ENCODE assay signal across 9 cellular contexts in the genomic region with DNA sequence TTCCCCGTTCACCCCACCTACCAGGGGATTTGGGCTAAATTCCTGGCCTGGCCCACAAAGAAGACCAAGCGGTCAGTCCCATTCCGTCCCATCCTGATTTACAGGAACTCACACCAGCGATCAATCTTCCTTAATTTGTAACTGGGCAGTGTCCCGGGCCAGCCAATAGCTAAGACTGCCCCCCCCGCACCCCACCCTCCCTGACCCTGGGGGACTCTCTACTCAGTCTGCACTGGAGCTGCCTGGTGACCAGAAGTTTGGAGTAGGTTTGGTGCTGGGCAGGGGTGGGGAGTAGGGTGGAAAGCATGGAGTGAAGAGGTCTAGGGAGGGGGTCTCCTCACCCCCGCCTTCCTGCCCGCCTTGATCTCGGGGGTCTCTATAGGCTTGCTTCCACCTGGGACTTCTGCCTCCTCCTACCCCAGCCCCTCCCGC. TPM values are rescaled to one million over a fixed set of nuclear protein-coding genes. Genes with fewer than 3 reads are reported as not detected.
DNase-seq lines count a peak whose midpoint lies in the region; ATAC-seq, FAIRE-seq and TF ChIP-seq lines count a peak whose summit lies in the region.
"Had no signal": no experiment of that assay in that cellular context is flagged by ENCODE, and none has a peak within 500 bp of the region (broad histone marks: within the 10 kb centered on the region; RNA-seq: fewer than 3 reads in every experiment).

A gene (plus strand): TSS at position 225 of the 432 bp plus-strand sequence. CDS start 586 bp downstream, outside the sequence.

- no peak within 1 kb of the TSS for H3K27ac Mint-ChIP-seq in activated naive CD8-positive, alpha-beta T cell treated with anti-CD3 and anti-CD28 coated beads, Interleukin-2, amount 10 ng/mL, durations not matched to agents 7 days and 5 days
- H3K27ac Mint-ChIP-seq in activated naive CD8-positive, alpha-beta T cell treated with anti-CD3 and anti-CD28 coated beads for 36 hours, result no peak within 1 kb of the TSS
- peak within 1 kb of the TSS; percentile 92 for H3K27ac Mint-ChIP-seq in neural crest cell (ENCODE audit: unreplicated experiment)

- no peaks in the 10 kb centered on the region for H3K36me3 ChIP-seq in aorta (ENCODE audit: control insufficient read depth in 1 of 2, insufficient read depth in 2 of 2, low read length in 1 of 2)

- FAIRE-seq in frontal cortex (lab: Jason Lieb, UNC), result no peak
- FAIRE-seq: A204.1 had no signal

- no peak for TF ChIP-seq CTCF in neural crest cell (conservative IDR thresholded peaks at IDR 0.05)

- intact Hi-C loops in aorta (cut with DNase I), result loop anchor here (5.0 kb wide), 2 partner anchors 40 to 45 kb away; no protein-coding TSS in a partner anchor

- H3K4me1 Mint-ChIP-seq in activated naive CD8-positive, alpha-beta T cell treated with anti-CD3 and anti-CD28 coated beads, Interleukin-2, amount 10 ng/mL, durations not matched to agents 7 days and 5 days, result peaks cover 2% of the 10 kb centered on the region
- H3K4me1 Mint-ChIP-seq in activated naive CD8-positive, alpha-beta T cell treated with anti-CD3 and anti-CD28 coated beads for 36 hours, result no peaks in the 10 kb centered on the region
- H3K4me1 Mint-ChIP-seq in neural crest cell, result peaks cover 48% of the 10 kb centered on the region

- peak within 1 kb of the TSS; percentile 55 to 83 for H3K4me3 ChIP-seq in aorta (ENCODE audit: low read length in 2 of 2)

- no peaks in the 10 kb centered on the region for H3K9me3 Mint-ChIP-seq in activated naive CD8-positive, alpha-beta T cell treated with anti-CD3 and anti-CD28 coated beads, Interleukin-2, amount 10 ng/mL, durations not matched to agents 7 days and 5 days
- no peaks in the 10 kb centered on the region for H3K9me3 Mint-ChIP-seq in activated naive CD8-positive, alpha-beta T cell treated with anti-CD3 and anti-CD28 coated beads for 36 hours
- no peaks in the 10 kb centered on the region for H3K9me3 Mint-ChIP-seq in neural crest cell

- peak within 1 kb of the TSS; percentile 12 for H3K4me3 Mint-ChIP-seq in activated naive CD8-positive, alpha-beta T cell treated with anti-CD3 and anti-CD28 coated beads, Interleukin-2, amount 10 ng/mL, durations not matched to agents 7 days and 5 days
- no peak within 1 kb of the TSS for H3K4me3 Mint-ChIP-seq in activated naive CD8-positive, alpha-beta T cell treated with anti-CD3 and anti-CD28 coated beads for 36 hours
- peak within 1 kb of the TSS; percentile 82 for H3K4me3 Mint-ChIP-seq in neural crest cell

- no peaks in the 10 kb centered on the region for H3K27me3 ChIP-seq in aorta (ENCODE audit: control insufficient read depth in 1 of 2, insufficient read depth in 2 of 2, low read length in 1 of 2)

- POLR2A ChIA-PET in activated naive CD8-positive, alpha-beta T cell treated with anti-CD3 and anti-CD28 coated beads, Interleukin-2, amount 10 ng/mL, durations not matched to agents 7 days and 5 days (lab: Charles Lee), result no interaction called here

- 2 to 3% methylated on average over 10 of the region's 10 CpGs for WGBS in aorta, 2 donors

- no peaks in the 10 kb centered on the region for H3K9me3 ChIP-seq in aorta (ENCODE audit: control insufficient read depth, low read length)

- peaks cover 0 to 4% of the 10 kb centered on the region in 2 donors for H3K4me1 ChIP-seq in aorta (ENCODE audit: control insufficient read depth in 1 of 2, insufficient read depth in 2 of 2, low read length in 2 of 2)

- no peak for DNase-seq in activated naive CD8-positive, alpha-beta T cell treated with anti-CD3 and anti-CD28 coated beads, Interleukin-2, amount 10 ng/mL, durations not matched to agents 7 days and 5 days
- DNase-seq in activated naive CD8-positive, alpha-beta T cell treated with anti-CD3 and anti-CD28 coated beads for 36 hours, result no peak
- DNase-seq in frontal cortex (ENCODE audit: low spot score in 2 of 2) (peak; percentile 28 to 47), neural crest cell (ENCODE audit: low read depth, low spot score) (peak; percentile 14), aorta (peak; percentile 83 to 89), Kasumi-1 (lab: John Stamatoyannopoulos, UW) (no peak)

- no peaks in the 10 kb centered on the region for H3K36me3 Mint-ChIP-seq in activated naive CD8-positive, alpha-beta T cell treated with anti-CD3 and anti-CD28 coated beads, Interleukin-2, amount 10 ng/mL, durations not matched to agents 7 days and 5 days
- no peaks in the 10 kb centered on the region for H3K36me3 Mint-ChIP-seq in activated naive CD8-positive, alpha-beta T cell treated with anti-CD3 and anti-CD28 coated beads for 36 hours
- no peaks in the 10 kb centered on the region for H3K36me3 Mint-ChIP-seq in neural crest cell (ENCODE audit: low read depth)

- H3K27me3 Mint-ChIP-seq in activated naive CD8-positive, alpha-beta T cell treated with anti-CD3 and anti-CD28 coated beads, Interleukin-2, amount 10 ng/mL, durations not matched to agents 7 days and 5 days, result peaks cover 53% of the 10 kb centered on the region
- peaks cover 33% of the 10 kb centered on the region for H3K27me3 Mint-ChIP-seq in activated naive CD8-positive, alpha-beta T cell treated with anti-CD3 and anti-CD28 coated beads for 36 hours
- H3K27me3 Mint-ChIP-seq in neural crest cell (ENCODE audit: low read depth), result no peaks in the 10 kb centered on the region

- H3K27ac ChIP-seq in aorta (ENCODE audit: low read depth in 1 of 2, low read length in 2 of 2), result peak within 1 kb of the TSS; percentile 72 to 99

- ATAC-seq in activated naive CD8-positive, alpha-beta T cell treated with anti-CD3 and anti-CD28 coated beads, Interleukin-2, amount 10 ng/mL, durations not matched to agents 7 days and 5 days (ENCODE audit: low read depth), result no peak
- ATAC-seq in aorta (ENCODE audit: low FRiP score) (peak; percentile 89), GM18909 (IDR thresholded peaks at IDR 0.05; ENCODE audit: poor library complexity, unreplicated experiment) (no peak), HG03432 (IDR thresholded peaks at IDR 0.05; ENCODE audit: unreplicated experiment) (no peak)

RNA-seq across cellular contexts. Expression of the gene that starts here (rescaled TPM):
- under 1 TPM; 0.45 to 0.61 TPM for total RNA-seq in activated naive CD8-positive, alpha-beta T cell treated with anti-CD3 and anti-CD28 coated beads, Interleukin-2, amount 10 ng/mL, durations not matched to agents 7 days and 5 days
- total RNA-seq in activated naive CD8-positive, alpha-beta T cell treated with anti-CD3 and anti-CD28 coated beads for 36 hours, result under 1 TPM; 0.41 to 0.68 TPM
- total RNA-seq in frontal cortex, result 7.3 TPM
- total RNA-seq in neural crest cell, result 28.0 and 31.7 TPM in 2 replicates
- 1,000 to 10,000 TPM in 1 of 2 donors, 100 to 1,000 TPM in 1; 723 to 1,015 TPM for total RNA-seq in aorta
- 100 to 1,000 TPM; 473 to 867 TPM for polyA plus RNA-seq in aorta

Comparison
In these comparisons a context has a peak if more than half of its experiments do, and no peak if none do; other contexts are left out.
1. RNA of the gene that starts here (total RNA-seq): 723 to 1,015 TPM in aorta; 28.0 to 31.7 TPM in neural crest cell, 7.3 TPM in frontal cortex (single experiment), 0.41 to 0.68 TPM in activated naive CD8-positive, alpha-beta T cell treated with anti-CD3 and anti-CD28 coated beads for 36 hours and 0.45 to 0.61 TPM in activated naive CD8-positive, alpha-beta T cell treated with anti-CD3 and anti-CD28 coated beads, Interleukin-2, amount 10 ng/mL, durations not matched to agents 7 days and 5 days; every median in the first group is over 10 times any median in the second.
2. DNase-seq: peak in frontal cortex (2 of 2), neural crest cell (single experiment) and aorta (2 of 2); none in activated naive CD8-positive, alpha-beta T cell treated with anti-CD3 and anti-CD28 coated beads, Interleukin-2, amount 10 ng/mL, durations not matched to agents 7 days and 5 days (single experiment), activated naive CD8-positive, alpha-beta T cell treated with anti-CD3 and anti-CD28 coated beads for 36 hours (single experiment) and Kasumi-1 (0 of 2).